ENCODE assay signal across 8 cellular contexts in genomic region chr22:24156146-24156914, GRCh38. TPM values are rescaled to one million over a fixed set of nuclear protein-coding genes. Genes with fewer than 3 reads are reported as not detected.
DNase-seq lines count a peak whose midpoint lies in the region; ATAC-seq, FAIRE-seq and TF ChIP-seq lines count a peak whose summit lies in the region.

No MANE protein-coding gene starts in this region.

- RAD21 ChIA-PET in GM12878 (lab: Charles Lee; ENCODE audit: unreplicated experiment), result interaction anchor here (1.0 to 3.2 kb wide), 9 partner anchors 17 to 299 kb away, joined by 3 to 12 read pairs (median 5); partner anchors contain the start of gene CABIN1

- DNase-seq in NCI-H2227 (lab: John Stamatoyannopoulos, UW; ENCODE audit: unreplicated experiment) (peak; percentile 37), NCI-H2227 treated with DMSO at 0.1 percent for 48 hours (lab: John Stamatoyannopoulos, UW) (no peak), T-helper 22 cell (ENCODE audit: low read depth) (peak; percentile 46), GM12878 (ENCODE audit: low read depth, low spot score) (no peak), iris pigment epithelial cell (ENCODE audit: low read depth) (peak; percentile 67), T1000 (lab: John Stamatoyannopoulos, UW) (no peak)
- peak; percentile 66 to 67 for DNase-seq in stimulated activated CD4-positive, alpha-beta T cell treated with anti-CD3 and anti-CD28 coated beads, Interleukin-1b, Interleukin-23, amount 100 ng/mL, for 4 hours (ENCODE audit: low read depth in 2 of 2)

- ATAC-seq in HG03342 (IDR thresholded peaks at IDR 0.05; ENCODE audit: unreplicated experiment), result peak; percentile 38
- ATAC-seq in GM12878, result peak; percentile 75

- H3K4me1 ChIP-seq in GM12878 (ENCODE audit: control insufficient read depth, insufficient read depth, low read length), result peaks cover 32% of the 10 kb centered on the region

- TF ChIP-seq CTCF in GM12878 (IDR thresholded peaks at IDR 0.05 in 2 of 3, conservative IDR thresholded peaks at IDR 0.05 in 1 of 3; ENCODE audit: control insufficient read depth in 2 of 3, extremely low read depth in 1 of 3, insufficient read depth in 1 of 3, low read depth in 3 of 3, low read length in 3 of 3), result no peak

- intact Hi-C loops in GM12878 (cut with micrococcal nuclease; ENCODE audit: unreplicated experiment), result loop anchor here (2.0 kb wide), 1 partner anchor 18 kb away; no protein-coding TSS in a partner anchor

- TF ChIP-seq RAD21 in GM12878 (IDR thresholded peaks at IDR 0.05; ENCODE audit: insufficient read depth, low read depth, low read length), result no peak

- H2AFZ ChIP-seq in GM12878 (ENCODE audit: control insufficient read depth, low read depth, low read length), result peak overlapping the region; percentile 75

- BruUV-seq in GM12878 (replicated peaks; lab: Mats Ljungman, UMichigan), result no TSS peak

- H3K36me3 ChIP-seq in GM12878 (ENCODE audit: control insufficient read depth in 2 of 2, insufficient read depth in 2 of 2, low read length in 1 of 2), result peaks cover 6 to 10% of the 10 kb centered on the region in 2 experiments

- POLR2A ChIA-PET in GM12878 (lab: Charles Lee), result interaction anchor here (0.5 to 2.1 kb wide), 7 partner anchors 10 to 262 kb away, joined by 3 to 7 read pairs (median 3); partner anchors contain the start of genes CABIN1 and MIF

- SMC1A ChIA-PET in GM12878 (lab: Charles Lee; ENCODE audit: uncharacterized antibody, unreplicated experiment), result interaction anchor here (1.3 to 2.1 kb wide), 4 partner anchors 18 to 79 kb away, joined by 3 to 9 read pairs (median 6); no protein-coding TSS in a partner anchor

- in situ Hi-C loops in GM12878 (cut with MboI), result no loop called here

- TF ChIP-seq EP300 in GM12878 (IDR thresholded peaks at IDR 0.05; ENCODE audit: borderline replicate concordance in 1 of 2, control insufficient read depth in 1 of 2, low read depth in 2 of 2, low read length in 2 of 2), result no peak

- H3K9ac ChIP-seq in GM12878 (ENCODE audit: control insufficient read depth, insufficient read depth, low read length), result peak overlapping the region; percentile 85

- H3K79me2 ChIP-seq in GM12878 (ENCODE audit: control insufficient read depth, insufficient read depth, low read length), result peaks cover 6% of the 10 kb centered on the region

- peak overlapping the region; percentile 62 for H3K4me3 ChIP-seq in GM12878

- FAIRE-seq in GM12878 (lab: Jason Lieb, UNC), result no peak

- TF ChIP-seq POLR2A in GM12878 (IDR thresholded peaks at IDR 0.05; ENCODE audit: low read depth, low read length), result peak; percentile 53; the same call in 1 of the 2 replicates

- peak overlapping the region; percentile 95 for H3K4me2 ChIP-seq in GM12878 (ENCODE audit: control insufficient read depth, insufficient read depth)

- WGBS in GM12878 (ENCODE audit: insufficient coverage, insufficient replicate concordance, low lambda C conversion rate, missing lambda C conversion rate), result under 1% methylated on average over 46 of the region's 77 CpGs

- H3K27ac ChIP-seq in GM12878 (ENCODE audit: control insufficient read depth, insufficient read depth), result peak overlapping the region; percentile 98

- no peaks in the 10 kb centered on the region for H3K27me3 ChIP-seq in GM12878 (replicated peaks in 1 of 2; ENCODE audit: control insufficient read depth in 2 of 2, insufficient read depth in 2 of 2, low read length in 1 of 2)

- H3K9me3 ChIP-seq in GM12878 (replicated peaks; ENCODE audit: control insufficient read depth, insufficient read depth, low read length), result no peaks in the 10 kb centered on the region

- CTCF ChIA-PET in GM12878 (lab: Yijun Ruan, JAX), result interaction anchor here (0.6 to 7.5 kb wide), 19 partner anchors 9 to 479 kb away, joined by 3 to 94 read pairs (median 5); partner anchors contain the start of genes CABIN1 and SLC2A11

- H4K20me1 ChIP-seq in GM12878 (ENCODE audit: control insufficient read depth, insufficient read depth), result no peaks in the 10 kb centered on the region

TF ChIP-seq in GM12878, 131 proteins besides CTCF, POLR2A, EP300 and RAD21 (continues in another document):
- no peak for TF ChIP-seq JUNB (IDR thresholded peaks at IDR 0.05)
- peak; percentile 43 for TF ChIP-seq NKRF (conservative IDR thresholded peaks at IDR 0.05)
- TF ChIP-seq EGR1 (IDR thresholded peaks at IDR 0.05; ENCODE audit: borderline replicate concordance in 1 of 2, low read depth in 2 of 2, low read length in 2 of 2), result peak; percentile 18 to 91
- TF ChIP-seq DPF2 (IDR thresholded peaks at IDR 0.05), result peak; percentile 86
- no peak for TF ChIP-seq ZNF592 (IDR thresholded peaks at IDR 0.05)
- TF ChIP-seq HSF1 (IDR thresholded peaks at IDR 0.05; ENCODE audit: low read depth, low read length), result no peak
- peak; percentile 47 for TF ChIP-seq KLF5 (IDR thresholded peaks at IDR 0.05; ENCODE audit: partially characterized antibody)
- peak; percentile 71 for TF ChIP-seq BACH1 (IDR thresholded peaks at IDR 0.05; ENCODE audit: borderline replicate concordance)
- TF ChIP-seq SMAD1 (IDR thresholded peaks at IDR 0.05; ENCODE audit: low read depth, partially characterized antibody), result no peak

RNA-seq across cellular contexts. Expression of gene SUSD2, which starts 25.0 kb away (rescaled TPM):
- 0.44 and 0.54 TPM in 2 replicates for total RNA-seq in GM12878 (2013; cell fraction: nucleolus; rRNA removed)
- 0.11 TPM in 1 of 2 replicates, not detected in the other for total RNA-seq in GM12878 (2014; rRNA removed)
- total RNA-seq in GM12878 (2014; rRNA removed; fragmentation: Illumina TruSeq; extraction: Trizol), result not detected in 2 replicates
- 0.11 and 0.31 TPM in 2 replicates for total RNA-seq in GM12878 (2021)
- not detected for polyA plus RNA-seq in GM12878 (2011; ENCODE audit: low read depth)
- 0.06 and 0.12 TPM in 2 replicates for polyA plus RNA-seq in GM12878 (2011; rRNA removed)
- polyA plus RNA-seq in GM12878 (2011; cell fraction: cytosol; rRNA removed), result 0.16 and 0.22 TPM in 2 replicates
- 1.3 and 1.4 TPM in 2 replicates for polyA plus RNA-seq in GM12878 (2011; cell fraction: nucleus; rRNA removed)
- 0.03 and 0.04 TPM in 2 replicates for polyA plus RNA-seq in GM12878 (2012)
- not detected in 2 replicates for polyA plus RNA-seq in GM12878 (2014; fragmentation: Illumina TruSeq; extraction: Trizol)
- polyA plus RNA-seq in GM12878 (2014; fragmentation: Nextera tagmentation; extraction: Ambion mirVana), result not detected
- 0.04 and 0.08 TPM in 2 replicates for polyA plus RNA-seq in GM12878 (2014; rRNA removed)
- under 1 TPM in 1 of 2 experiments, not detected in 1; 0.05 TPM for polyA plus RNA-seq in GM12878 (2016; fragmentation: Nextera tagmentation; extraction: Ambion mirVana)
- polyA minus RNA-seq in GM12878 (2011; rRNA and poly(A)+ RNA removed), result 0.21 and 0.22 TPM in 2 replicates
- not detected in 2 replicates for polyA minus RNA-seq in GM12878 (2011; cell fraction: cytosol; rRNA and poly(A)+ RNA removed)
- 0.60 and 0.86 TPM in 2 replicates for polyA minus RNA-seq in GM12878 (2011; cell fraction: nucleus; rRNA and poly(A)+ RNA removed)

Comparison
In these comparisons a context has a peak if more than half of its experiments do, and no peak if none do; other contexts are left out.
1. DNase-seq: peak in NCI-H2227 (single experiment), T-helper 22 cell (single experiment), iris pigment epithelial cell (single experiment) and stimulated activated CD4-positive, alpha-beta T cell treated with anti-CD3 and anti-CD28 coated beads, Interleukin-1b, Interleukin-23, amount 100 ng/mL, for 4 hours (2 of 2); none in NCI-H2227 treated with DMSO at 0.1 percent for 48 hours (single experiment), GM12878 (single experiment) and T1000 (single experiment).